In the genomic region with DNA sequence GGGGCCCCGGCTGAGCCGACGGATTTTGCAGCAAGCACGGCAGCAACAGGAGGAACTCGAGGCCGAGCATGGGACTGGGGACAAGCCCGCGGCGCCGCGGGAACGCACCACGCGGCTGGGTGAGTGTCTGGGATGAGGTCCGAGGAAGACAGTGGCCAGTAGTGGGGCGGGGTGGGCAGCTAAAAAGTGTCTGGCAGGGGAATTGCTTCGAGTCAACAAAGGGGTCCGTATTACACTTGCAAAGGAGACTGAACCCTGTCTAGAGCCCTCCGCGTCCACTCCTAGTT, we compare ENCODE assay signal across 8 cellular contexts. TPM values are rescaled to one million over a fixed set of nuclear protein-coding genes. Genes with fewer than 3 reads are reported as not detected.
DNase-seq lines count a peak whose midpoint lies in the region; ATAC-seq and TF ChIP-seq lines count a peak whose summit lies in the region.

No MANE protein-coding gene starts in this region.

- peaks cover 3 to 48% (median 23%) of the 10 kb centered on the region in 12 donors for H3K4me1 ChIP-seq in heart left ventricle

- no peaks in the 10 kb centered on the region for H3K27me3 ChIP-seq in heart left ventricle

- WGBS in heart left ventricle, 4 donors = 0 to 1% (median 0%) methylated on average over 17 to 20 of the region's 20 CpGs

- peaks cover 0 to 27% (median 7%) of the 10 kb centered on the region in 9 donors for H3K36me3 ChIP-seq in heart left ventricle

- TF ChIP-seq CTCF in CD14-positive monocyte (IDR thresholded peaks at IDR 0.05) (no peak), VCaP (conservative IDR thresholded peaks at IDR 0.05) (no peak), heart left ventricle (IDR thresholded peaks at IDR 0.05) (no peak)

- ATAC-seq in HG02642 (IDR thresholded peaks at IDR 0.05; ENCODE audit: poor library complexity, unreplicated experiment) (peak; percentile 24), heart left ventricle (peak in 3 of 4 donors; percentile 18 to 26 (median 25)), GM18498 (IDR thresholded peaks at IDR 0.05; ENCODE audit: unreplicated experiment) (no peak)

- peaks cover 0 to 1% (median 0%) of the 10 kb centered on the region in 7 donors for H3K9me3 Mint-ChIP-seq in CD14-positive monocyte

- H3K4me3 Mint-ChIP-seq in CD14-positive monocyte = peak overlapping the region; percentile 98 to 100

- no peaks in the 10 kb centered on the region for H3K9me3 ChIP-seq in heart left ventricle

- H3K27ac ChIP-seq in VCaP (peak overlapping the region; percentile 87), heart left ventricle (peak overlapping the region; percentile 95 to 99 (median 98))

- peaks cover 0 to 6% (median 1%) of the 10 kb centered on the region in 3 donors for H3K27me3 Mint-ChIP-seq in CD14-positive monocyte (ENCODE audit: low read depth in 3 of 3)

- intact Hi-C loops in CD14-positive monocyte (cut with micrococcal nuclease) (loop anchor here (2.0 to 5.0 kb wide), 4 partner anchors 19 to 135 kb away; partner anchors contain the start of genes TOMM6 (in 2 of the 2) and CCND3 (in 1 of the 2)), heart left ventricle (cut with DNase I) (loop anchor here in 9 of 10 donors (1.0 to 10.0 kb wide), 12 partner anchors 27 to 296 kb away; partner anchors contain the start of genes TOMM6 (in 8 of the 9), MRPS10 (in 3 of the 9) and USP49 (in 1 of the 9))

- peak overlapping the region; percentile 98 to 100 (median 100) for H3K27ac Mint-ChIP-seq in CD14-positive monocyte

- H3K4me3 ChIP-seq in heart left ventricle (peak overlapping the region; percentile 64 to 93 (median 83)), skeletal muscle cell (ENCODE audit: low read depth, low read length) (peak overlapping the region; percentile 95)

- H3K36me3 Mint-ChIP-seq in CD14-positive monocyte = peaks cover 17 to 20% of the 10 kb centered on the region in 2 donors

- peaks cover 38% of the 10 kb centered on the region for H3K4me1 Mint-ChIP-seq in CD14-positive monocyte

- TF ChIP-seq POLR2A in heart left ventricle (IDR thresholded peaks at IDR 0.05) = no peak

- DNase-seq in CD14-positive monocyte (ENCODE audit: low spot score) (no peak), heart left ventricle (no peak), skeletal muscle cell (ENCODE audit: low read depth) (no peak), NCI-H128 (lab: John Stamatoyannopoulos, UW; ENCODE audit: unreplicated experiment) (no peak), OCI-M2 (lab: John Stamatoyannopoulos, UW; ENCODE audit: unreplicated experiment) (no peak)

RNA-seq across cellular contexts. Expression of gene BYSL, which starts 0.4 kb away (rescaled TPM):
- polyA plus RNA-seq in CD14-positive monocyte (1 to 10 TPM; 2.7 to 3.9 TPM), heart left ventricle (10 to 100 TPM in 1 of 2 donors, 1 to 10 TPM in 1; 5.0 to 26.3 TPM)
- 10 to 100 TPM in 4 of 9 donors, 1 to 10 TPM in 5; 4.5 to 15.3 (median 9.2) TPM for total RNA-seq in heart left ventricle

RNA-seq across cellular contexts. Expression of gene MED20, which starts 0.7 kb away (rescaled TPM):
- polyA plus RNA-seq in CD14-positive monocyte (10 to 100 TPM; 13.6 to 16.2 TPM), heart left ventricle (10 to 100 TPM in 1 of 2 donors, 1 to 10 TPM in 1; 9.3 to 18.5 TPM)
- 10 to 100 TPM; 13.5 to 25.5 (median 16.9) TPM for total RNA-seq in heart left ventricle

RNA-seq across cellular contexts. Expression of gene CCND3, which starts 20.0 kb away (rescaled TPM):
- polyA plus RNA-seq in CD14-positive monocyte (100 to 1,000 TPM; 259 to 273 TPM), heart left ventricle (10 to 100 TPM; 47.1 to 78.1 TPM)
- total RNA-seq in heart left ventricle = 100 to 1,000 TPM in 2 of 9 donors, 10 to 100 TPM in 7; 33.9 to 116 (median 46.2) TPM

RNA-seq across cellular contexts. Expression of gene USP49, which starts 26.5 kb away (rescaled TPM):
- polyA plus RNA-seq in CD14-positive monocyte (under 1 TPM; 0.08 to 0.37 TPM), heart left ventricle (1 to 10 TPM in 1 of 2 donors, under 1 TPM in 1; 0.87 to 1.1 TPM)
- total RNA-seq in heart left ventricle = 1 to 10 TPM; 1.2 to 3.4 (median 2.4) TPM
